Comparison of ENCODE assay signal across 17 cellular contexts in genomic region chr10:129548534-129549130, GRCh38.
A peak's percentile ranks its signal among the peaks of the same experiment; 100 is the strongest.
DNase-seq lines count a peak whose midpoint lies in the region; ATAC-seq and TF ChIP-seq lines count a peak whose summit lies in the region.
"Had no signal": no experiment of that assay in that cellular context is flagged by ENCODE, and none has a peak within 500 bp of the region (broad histone marks: within the 10 kb centered on the region; RNA-seq: fewer than 3 reads in every experiment).

No MANE protein-coding gene starts in this region.

- H3K36me3 Mint-ChIP-seq in Caco-2 (ENCODE audit: insufficient read depth, unreplicated experiment) (peaks cover 28% of the 10 kb centered on the region), memory B cell (peaks cover 12% of the 10 kb centered on the region)
- peaks cover 27% of the 10 kb centered on the region for H3K36me3 Mint-ChIP-seq in stimulated activated memory B cell treated with anti-CD40 and anti-IgM and Interleukin-4, amounts not matched to agents 10 μg/mL and 1 μg/mL and 100 μg/mL, for 72 hours

- H3K4me1 ChIP-seq in Caco-2 (peaks cover 37% of the 10 kb centered on the region), left ventricle myocardium inferior (peaks cover 28% of the 10 kb centered on the region)
- H3K4me1 ChIP-seq: BE2C had no signal

- TF ChIP-seq CTCF in AG10803 (conservative IDR thresholded peaks at IDR 0.05; ENCODE audit: low read length) = no peak
- no peak for TF ChIP-seq CTCF in Caco-2 (IDR thresholded peaks at IDR 0.05; ENCODE audit: insufficient read depth in 1 of 2, low read depth in 1 of 2, low read length in 1 of 2, severe bottlenecking in 1 of 2, unreplicated experiment in 1 of 2)
- TF ChIP-seq CTCF in left ventricle myocardium inferior (IDR thresholded peaks at IDR 0.05; ENCODE audit: borderline replicate concordance) = no peak

- H3K4me3 Mint-ChIP-seq in Caco-2 (ENCODE audit: unreplicated experiment) (no peak overlapping the region), memory B cell (no peak overlapping the region)
- H3K4me3 Mint-ChIP-seq in stimulated activated memory B cell treated with anti-CD40 and anti-IgM and Interleukin-4, amounts not matched to agents 10 μg/mL and 1 μg/mL and 100 μg/mL, for 72 hours = no peak overlapping the region
- H3K4me3 Mint-ChIP-seq: CD14-positive monocyte; CD8-positive, alpha-beta memory T cell; GM23338; IgD-negative memory B cell had no signal

- H3K4me3 ChIP-seq in AG10803 (ENCODE audit: low read length) (no peak overlapping the region), Caco-2 (ENCODE audit: low read depth, low read length) (no peak overlapping the region), left ventricle myocardium inferior (no peak overlapping the region)
- H3K4me3 ChIP-seq: GM23338 had no signal

- no peaks in the 10 kb centered on the region for H3K9me3 Mint-ChIP-seq in Caco-2 (ENCODE audit: unreplicated experiment)
- H3K9me3 Mint-ChIP-seq in memory B cell = no peaks in the 10 kb centered on the region
- H3K9me3 Mint-ChIP-seq in stimulated activated memory B cell treated with anti-CD40 and anti-IgM and Interleukin-4, amounts not matched to agents 10 μg/mL and 1 μg/mL and 100 μg/mL, for 72 hours = no peaks in the 10 kb centered on the region
- H3K9me3 Mint-ChIP-seq: GM23338, IgD-negative memory B cell had no signal

- H3K9me3 ChIP-seq in Caco-2 (no peaks in the 10 kb centered on the region), left ventricle myocardium inferior (replicated peaks) (no peaks in the 10 kb centered on the region)
- H3K9me3 ChIP-seq: BE2C had no signal

- ATAC-seq in memory B cell (ENCODE audit: low read depth) (no peak), GM21367 (IDR thresholded peaks at IDR 0.05; ENCODE audit: unreplicated experiment) (no peak)
- no peak for ATAC-seq in stimulated activated memory B cell treated with anti-CD40 and anti-IgM and Interleukin-4, amounts not matched to agents 10 μg/mL and 1 μg/mL and 100 μg/mL, for 72 hours
- ATAC-seq: GM23338 had no signal

- DNase-seq in AG10803 (ENCODE audit: low read depth) (peak; percentile 6), Caco-2 (peak; percentile 70 to 76), memory B cell (ENCODE audit: low spot score in 2 of 2) (no peak), left ventricle myocardium inferior (no peak), NCI-H2196 treated with DMSO at 0.1 percent for 48 hours (lab: John Stamatoyannopoulos, UW; ENCODE audit: unreplicated experiment) (no peak)
- DNase-seq: 8988T; BE2C; Calu3; CD8-positive, alpha-beta memory T cell; DMS 273 treated with DMSO at 0.1 percent for 48 hours; H7; KG1 had no signal

- CTCF ChIA-PET in Caco-2 (lab: Charles Lee) = no interaction called here

- H3K27me3 ChIP-seq in Caco-2 (replicated peaks; ENCODE audit: control insufficient read depth, insufficient read depth, low read length) = no peaks in the 10 kb centered on the region
- no peaks in the 10 kb centered on the region for H3K27me3 ChIP-seq in left ventricle myocardium inferior (ENCODE audit: low read depth)
- H3K27me3 ChIP-seq: BE2C had no signal

- H3K27ac Mint-ChIP-seq in Caco-2 (ENCODE audit: unreplicated experiment) (peak overlapping the region; percentile 57), memory B cell (peak overlapping the region; percentile 35)
- peak overlapping the region; percentile 64 for H3K27ac Mint-ChIP-seq in stimulated activated memory B cell treated with anti-CD40 and anti-IgM and Interleukin-4, amounts not matched to agents 10 μg/mL and 1 μg/mL and 100 μg/mL, for 72 hours
- H3K27ac Mint-ChIP-seq: CD8-positive, alpha-beta memory T cell; GM23338 had no signal

- POLR2A ChIA-PET in Caco-2 (lab: Charles Lee) = no interaction called here

- no peak overlapping the region for H3K27ac ChIP-seq in left ventricle myocardium inferior (replicated peaks)

- intact Hi-C loops in Caco-2 (cut with micrococcal nuclease; ENCODE audit: unreplicated experiment) (loop anchor here (5.0 kb wide), 1 partner anchor 81 kb away; the partner anchor contains the start of gene MGMT), left ventricle myocardium inferior (cut with micrococcal nuclease) (no loop called here)

- H3K27me3 Mint-ChIP-seq in Caco-2 (ENCODE audit: insufficient read depth, unreplicated experiment) = no peaks in the 10 kb centered on the region
- no peaks in the 10 kb centered on the region for H3K27me3 Mint-ChIP-seq in memory B cell
- H3K27me3 Mint-ChIP-seq in stimulated activated memory B cell treated with anti-CD40 and anti-IgM and Interleukin-4, amounts not matched to agents 10 μg/mL and 1 μg/mL and 100 μg/mL, for 72 hours = no peaks in the 10 kb centered on the region
- H3K27me3 Mint-ChIP-seq: CD8-positive, alpha-beta memory T cell; IgD-negative memory B cell had no signal

- H3K4me1 Mint-ChIP-seq in Caco-2 (ENCODE audit: low read depth, unreplicated experiment) (peaks cover 33% of the 10 kb centered on the region), memory B cell (peaks cover 25% of the 10 kb centered on the region)
- peaks cover 48% of the 10 kb centered on the region for H3K4me1 Mint-ChIP-seq in stimulated activated memory B cell treated with anti-CD40 and anti-IgM and Interleukin-4, amounts not matched to agents 10 μg/mL and 1 μg/mL and 100 μg/mL, for 72 hours
- H3K4me1 Mint-ChIP-seq: CD14-positive monocyte, GM23338 had no signal

- peaks cover 2% of the 10 kb centered on the region; the same call in 1 of the 2 replicates for H3K36me3 ChIP-seq in Caco-2 (ENCODE audit: control insufficient read depth, insufficient read depth, low read length)
- peaks cover 7% of the 10 kb centered on the region for H3K36me3 ChIP-seq in left ventricle myocardium inferior
- H3K36me3 ChIP-seq: BE2C had no signal

- no TSS peak for BruUV-seq in Caco-2 (replicated peaks; lab: Mats Ljungman, UMichigan)

Comparison
In these comparisons a context has a peak if more than half of its experiments do, and no peak if none do; other contexts are left out.
1. DNase-seq: peak in AG10803 (single experiment) and Caco-2 (2 of 2); none in memory B cell (0 of 2), left ventricle myocardium inferior (single experiment) and NCI-H2196 treated with DMSO at 0.1 percent for 48 hours (single experiment).
2. Peak in every context shown above with its lines, with median percentiles within 50 percentile points of each other: H3K27ac Mint-ChIP-seq.